11 cellular contexts compared by ENCODE assay signal in genomic region chr3:32413845-32414526, GRCh38. TPM values are rescaled to one million over a fixed set of nuclear protein-coding genes. Genes with fewer than 3 reads are reported as not detected.
DNase-seq lines count a peak whose midpoint lies in the region; ATAC-seq, FAIRE-seq and TF ChIP-seq lines count a peak whose summit lies in the region.
"Had no signal": no experiment of that assay in that cellular context is flagged by ENCODE, and none has a peak within 500 bp of the region (broad histone marks: within the 10 kb centered on the region; RNA-seq: fewer than 3 reads in every experiment).

No MANE protein-coding gene starts in this region.

- no peaks in the 10 kb centered on the region for H4K20me1 ChIP-seq in osteoblast (ENCODE audit: insufficient read depth, low read length)

- H3K4me3 ChIP-seq in bronchial epithelial cell (ENCODE audit: low read depth, low read length) (no peak overlapping the region), osteoblast (ENCODE audit: insufficient read depth, low read length) (no peak overlapping the region)

- H3K36me3 Mint-ChIP-seq in activated CD4-positive, alpha-beta T cell treated with anti-CD3 and anti-CD28 coated beads, Interleukin-2, amount 10 ng/mL, durations not matched to agents 7 days and 5 days (ENCODE audit: low read depth) = peaks cover 38% of the 10 kb centered on the region

- POLR2A ChIA-PET in activated CD4-positive, alpha-beta T cell treated with anti-CD3 and anti-CD28 coated beads, Interleukin-2, amount 10 ng/mL, durations not matched to agents 7 days and 5 days (lab: Charles Lee) = no interaction called here

- H3K4me1 ChIP-seq in osteoblast (ENCODE audit: insufficient read depth, low read length) = peaks cover 9% of the 10 kb centered on the region

- peak overlapping the region; percentile 58 for H2AFZ ChIP-seq in osteoblast (ENCODE audit: low read length)

- H3K36me3 ChIP-seq in bronchial epithelial cell (ENCODE audit: control insufficient read depth, insufficient read depth, low read length) (no peaks in the 10 kb centered on the region), osteoblast (ENCODE audit: insufficient read depth, low read length) (no peaks in the 10 kb centered on the region)

- H3K27ac ChIP-seq in osteoblast (ENCODE audit: low read depth, low read length) = no peak overlapping the region

- no peaks in the 10 kb centered on the region for H3K9me3 ChIP-seq in osteoblast (ENCODE audit: low read depth, low read length)

- H3K4me3 Mint-ChIP-seq in activated CD4-positive, alpha-beta T cell treated with anti-CD3 and anti-CD28 coated beads, Interleukin-2, amount 10 ng/mL, durations not matched to agents 7 days and 5 days = peak overlapping the region; percentile 54

- ATAC-seq in HG02588 (IDR thresholded peaks at IDR 0.05; ENCODE audit: unreplicated experiment) = no peak

- peak overlapping the region; percentile 88 for H3K27ac Mint-ChIP-seq in activated CD4-positive, alpha-beta T cell treated with anti-CD3 and anti-CD28 coated beads, Interleukin-2, amount 10 ng/mL, durations not matched to agents 7 days and 5 days

- CTCF ChIA-PET in activated CD4-positive, alpha-beta T cell treated with anti-CD3 and anti-CD28 coated beads, Interleukin-2, amount 10 ng/mL, durations not matched to agents 7 days and 5 days (lab: Charles Lee) = interaction anchor here (1.2 to 5.6 kb wide), 7 partner anchors 9 to 68 kb away, joined by 3 to 69 read pairs (median 6); no protein-coding TSS in a partner anchor

- peaks cover under 1% of the 10 kb centered on the region for H3K9me3 Mint-ChIP-seq in activated CD4-positive, alpha-beta T cell treated with anti-CD3 and anti-CD28 coated beads, Interleukin-2, amount 10 ng/mL, durations not matched to agents 7 days and 5 days

- H3K27me3 ChIP-seq in bronchial epithelial cell (ENCODE audit: control insufficient read depth, insufficient read depth, low read length) = no peaks in the 10 kb centered on the region
- H3K27me3 ChIP-seq in osteoblast (ENCODE audit: insufficient read depth, low read length) = no peaks in the 10 kb centered on the region

- H3K27me3 Mint-ChIP-seq in activated CD4-positive, alpha-beta T cell treated with anti-CD3 and anti-CD28 coated beads, Interleukin-2, amount 10 ng/mL, durations not matched to agents 7 days and 5 days = no peaks in the 10 kb centered on the region

- peaks cover 36% of the 10 kb centered on the region for H3K79me2 ChIP-seq in osteoblast (ENCODE audit: insufficient read depth, low read length)

- peak; percentile 18 for FAIRE-seq in bronchial epithelial cell (lab: Jason Lieb, UNC)

- no peak for TF ChIP-seq CTCF in bronchial epithelial cell (IDR thresholded peaks at IDR 0.05; ENCODE audit: insufficient read depth, low read length, severe bottlenecking)
- TF ChIP-seq CTCF in osteoblast (IDR thresholded peaks at IDR 0.05; ENCODE audit: extremely low read depth, low read depth, low read length) = no peak

- peaks cover 74% of the 10 kb centered on the region for H3K4me1 Mint-ChIP-seq in activated CD4-positive, alpha-beta T cell treated with anti-CD3 and anti-CD28 coated beads, Interleukin-2, amount 10 ng/mL, durations not matched to agents 7 days and 5 days

- peak overlapping the region; percentile 20 for H3K4me2 ChIP-seq in osteoblast (ENCODE audit: insufficient read depth, low read length)

- DNase-seq in activated CD4-positive, alpha-beta T cell treated with anti-CD3 and anti-CD28 coated beads, Interleukin-2, amount 10 ng/mL, durations not matched to agents 7 days and 5 days = no peak
- no peak for DNase-seq in activated CD4-positive, alpha-beta T cell treated with anti-CD3 and anti-CD28 coated beads for 1 hour
- DNase-seq in NCI-H524 treated with DMSO at 0.1 percent for 48 hours (lab: John Stamatoyannopoulos, UW) (peak; percentile 86), bronchial epithelial cell (ENCODE audit: low read depth) (peak; percentile 76), osteoblast (ENCODE audit: insufficient read length, low spot score, missing footprints) (no peak), NCI-H1092 (lab: John Stamatoyannopoulos, UW) (no peak)
- DNase-seq in stimulated activated CD4-positive, alpha-beta T cell treated with anti-CD3 and anti-CD28 coated beads, Interleukin-2, amount 100 ng/mL, for 24 hours = no peak
- DNase-seq: amygdala; SHP77; stimulated activated CD4-positive, alpha-beta T cell treated with anti-CD3 and anti-CD28 coated beads, Interleukin-12 subunit alpha, Interleukin-12 subunit beta, amount 100 ng/mL, for 4 hours had no signal

RNA-seq across cellular contexts. Expression of gene CMTM7, which starts 22.3 kb away (rescaled TPM):
- total RNA-seq in activated CD4-positive, alpha-beta T cell treated with anti-CD3 and anti-CD28 coated beads, Interleukin-2, amount 10 ng/mL, durations not matched to agents 7 days and 5 days = 10 to 100 TPM; 45.9 to 62.6 TPM
- total RNA-seq in bronchial epithelial cell = 3.1 and 5.8 TPM in 2 replicates
- total RNA-seq in osteoblast = 7.2 and 10.0 TPM in 2 replicates

Comparison
In these comparisons a context has a peak if more than half of its experiments do, and no peak if none do; other contexts are left out.
1. DNase-seq: peak in NCI-H524 treated with DMSO at 0.1 percent for 48 hours (single experiment) and bronchial epithelial cell (single experiment); none in activated CD4-positive, alpha-beta T cell treated with anti-CD3 and anti-CD28 coated beads, Interleukin-2, amount 10 ng/mL, durations not matched to agents 7 days and 5 days (single experiment), activated CD4-positive, alpha-beta T cell treated with anti-CD3 and anti-CD28 coated beads for 1 hour (single experiment), osteoblast (single experiment), NCI-H1092 (single experiment) and stimulated activated CD4-positive, alpha-beta T cell treated with anti-CD3 and anti-CD28 coated beads, Interleukin-2, amount 100 ng/mL, for 24 hours (0 of 2).